ENCODE assay signal across 31 cellular contexts in the genomic region with DNA sequence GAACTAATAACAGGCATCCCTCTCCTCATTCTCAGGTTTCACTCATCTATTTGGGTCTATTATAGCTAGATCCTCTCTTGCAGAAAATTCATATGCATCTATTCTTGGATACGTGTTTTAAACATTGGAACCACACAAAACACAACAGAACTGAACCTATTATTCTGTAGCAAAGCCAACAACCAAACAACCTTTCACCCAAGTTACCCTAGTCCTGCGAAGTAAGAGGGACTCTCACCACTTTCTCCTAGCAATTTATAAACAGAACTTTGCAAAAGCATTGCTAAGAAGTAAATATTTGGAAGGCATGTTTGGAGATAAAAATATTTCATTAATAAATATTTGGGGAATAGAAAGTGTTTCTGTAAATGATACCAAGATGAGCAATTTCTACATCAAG. TPM values are rescaled to one million over a fixed set of nuclear protein-coding genes. Genes with fewer than 3 reads are reported as not detected.
"Had no signal": no experiment of that assay in that cellular context is flagged by ENCODE, and none has a peak within 500 bp of the region (broad histone marks: within the 10 kb centered on the region; RNA-seq: fewer than 3 reads in every experiment).

No MANE protein-coding gene starts in this region.

- H3K4me3 ChIP-seq: adrenal gland, ascending aorta, body of pancreas, breast epithelium, cardiac muscle cell had no signal

- H3K9me3 ChIP-seq: adrenal gland, ascending aorta, body of pancreas, breast epithelium had no signal

- DNase-seq: activated effector memory CD4-positive, alpha-beta T cell treated with anti-CD3 and anti-CD28 coated beads, Interleukin-2, amount 50 U/mL, for 16 hours; activated effector memory CD4-positive, alpha-beta T cell treated with Interleukin-2 at 50 U/mL for 16 hours; activated gamma-delta T cell; activated gamma-delta T cell treated with Interleukin-2 at 50 U/mL for 16 hours; activated naive CD4-positive, alpha-beta T cell; activated naive CD4-positive, alpha-beta T cell treated with anti-CD3 and anti-CD28 coated beads for 36 hours; activated naive CD4-positive, alpha-beta T cell treated with anti-CD3 and anti-CD28 coated beads, Interleukin-2, amount 10 ng/mL, durations not matched to agents 7 days and 5 days; activated naive CD4-positive, alpha-beta T cell treated with anti-CD3 and anti-CD28 coated beads, Interleukin-2, amount 50 U/mL, for 16 hours; activated naive CD4-positive, alpha-beta T cell treated with Interleukin-2 at 50 U/mL for 16 hours; activated naive CD8-positive, alpha-beta T cell treated with anti-CD3 and anti-CD28 coated beads for 36 hours; activated naive CD8-positive, alpha-beta T cell treated with anti-CD3 and anti-CD28 coated beads, Interleukin-2, amount 10 ng/mL, durations not matched to agents 7 days and 5 days; activated naive CD8-positive, alpha-beta T cell treated with anti-CD3 and anti-CD28 coated beads, Interleukin-2, amount 50 U/mL, for 24 hours; activated T-cell treated with anti-CD3 and anti-CD28 coated beads, Interleukin-2, amount 50 U/mL, for 24 hours; activated T-cell treated with anti-CD3 and anti-CD28 coated beads, Interleukin-2, amount 50 U/mL, for 4 hours; activated T-cell treated with anti-CD3 and anti-CD28 coated beads, Interleukin-2, amount 50 U/mL, for 48 hours; activated T-cell treated with anti-CD3 and anti-CD28 coated beads, Interleukin-2, amount 50 U/mL, for 72 hours; adrenal gland; amniotic stem cell; amygdala; anterior cingulate cortex; aorta; body of pancreas; brain microvascular endothelial cell; caudate nucleus; central memory CD4-positive, alpha-beta T cell; cerebellar nuclear complex had no signal

- H3K27ac ChIP-seq: adrenal gland, ascending aorta, body of pancreas, brain microvascular endothelial cell, breast epithelium, cardiac muscle cell had no signal

- H3K4me1 ChIP-seq: adrenal gland, ascending aorta, body of pancreas, breast epithelium had no signal

- H3K27me3 ChIP-seq: adrenal gland, ascending aorta, body of pancreas, brain microvascular endothelial cell, breast epithelium, cardiac muscle cell had no signal

- ATAC-seq: activated naive CD4-positive, alpha-beta T cell treated with anti-CD3 and anti-CD28 coated beads, Interleukin-2, amount 50 U/mL, for 72 hours; activated naive CD8-positive, alpha-beta T cell treated with anti-CD3 and anti-CD28 coated beads, Interleukin-2, amount 50 U/mL, for 24 hours; activated T-cell treated with anti-CD3 and anti-CD28 coated beads, Interleukin-2, amount 50 U/mL, for 4 hours; activated T-helper 17 cell treated with anti-CD3 and anti-CD28 coated beads, Interleukin-2, amount 50 U/mL, for 72 hours; body of pancreas had no signal

- H3K36me3 ChIP-seq: adrenal gland, ascending aorta, brain microvascular endothelial cell, breast epithelium, cardiac muscle cell had no signal

RNA-seq across cellular contexts. Expression of a gene that starts 20.4 kb away (rescaled TPM):
- total RNA-seq: activated T-helper 17 cell treated with anti-CD3 and anti-CD28 coated beads, Interleukin-2, amount 50 U/mL, for 72 hours had no signal
